In genomic region chr19:3762130-3762473, GRCh38 we compare ENCODE assay signal across 8 cellular contexts. TPM values are rescaled to one million over a fixed set of nuclear protein-coding genes. Genes with fewer than 3 reads are reported as not detected.
DNase-seq lines count a peak whose midpoint lies in the region; ATAC-seq and TF ChIP-seq lines count a peak whose summit lies in the region.

No MANE protein-coding gene starts in this region.

- POLR2A ChIA-PET in CD4-positive, alpha-beta memory T cell (lab: Charles Lee; ENCODE audit: partially characterized antibody), result interaction anchor here (0.8 to 3.8 kb wide), 35 partner anchors 9 to 1206 kb away, joined by 3 to 46 read pairs (median 6); partner anchors contain the start of genes DAPK3, DOHH, EEF2 and FEM1A
- POLR2A ChIA-PET in GM10248 (lab: Yijun Ruan, JAX), result no interaction called here
- POLR2A ChIA-PET in HEK293T (lab: Yijun Ruan, JAX), result interaction anchor here (0.6 to 3.6 kb wide), 34 partner anchors 9 to 709 kb away, joined by 3 to 40 read pairs (median 8); partner anchors contain the start of genes EEF2, MATK, PIAS4 and RAX2

- H3K4me2 ChIP-seq in neural progenitor cell, result peak overlapping the region; percentile 63

- peak overlapping the region; percentile 100 for H3K27ac ChIP-seq in CD4-positive, alpha-beta memory T cell (ENCODE audit: low read depth, low read length)
- peak overlapping the region; percentile 100 for H3K27ac ChIP-seq in effector memory CD4-positive, alpha-beta T cell (ENCODE audit: insufficient read depth, low read length, poor library complexity, severe bottlenecking)
- no peak overlapping the region for H3K27ac ChIP-seq in neural progenitor cell

- peaks cover 6 to 38% of the 10 kb centered on the region in 2 donors for H3K36me3 Mint-ChIP-seq in CD4-positive, alpha-beta memory T cell
- no peaks in the 10 kb centered on the region for H3K36me3 Mint-ChIP-seq in neural progenitor cell

- H3K9me3 ChIP-seq in CD4-positive, alpha-beta memory T cell (ENCODE audit: control insufficient read depth in 1 of 2, low read length in 2 of 2), result no peaks in the 10 kb centered on the region
- H3K9me3 ChIP-seq in NT2/D1 (ENCODE audit: insufficient read depth, low read length) (no peaks in the 10 kb centered on the region), neural progenitor cell (ENCODE audit: low read depth) (no peaks in the 10 kb centered on the region)
- H3K9me3 ChIP-seq in effector memory CD4-positive, alpha-beta T cell (ENCODE audit: control insufficient read depth, low read length), result no peaks in the 10 kb centered on the region

- peaks cover 8% of the 10 kb centered on the region for H3F3A ChIP-seq in neural progenitor cell (ENCODE audit: low read depth)

- peaks cover 26% of the 10 kb centered on the region for H3K79me2 ChIP-seq in neural progenitor cell (ENCODE audit: low read depth)

- no peak for ATAC-seq in HG03342 (IDR thresholded peaks at IDR 0.05; ENCODE audit: unreplicated experiment)

- intact Hi-C loops in CD4-positive, alpha-beta memory T cell (cut with micrococcal nuclease), result loop anchor here (1.0 to 5.0 kb wide), 6 partner anchors 41 to 710 kb away; partner anchors contain the start of genes DAPK3, EEF2 and HDGFL2

- no peak for TF ChIP-seq CTCF in neural progenitor cell (IDR thresholded peaks at IDR 0.05)
- no peak for TF ChIP-seq CTCF in GM10248 (IDR thresholded peaks at IDR 0.05; ENCODE audit: control extremely low read depth, extremely low read depth, low read depth, missing control alignments)

- H3K9ac ChIP-seq in NT2/D1 (ENCODE audit: insufficient read length, low read depth), result peak overlapping the region; percentile 99
- no peak overlapping the region for H3K9ac ChIP-seq in neural progenitor cell

- peaks cover 16 to 59% (median 34%) of the 10 kb centered on the region in 4 donors for H3K4me1 Mint-ChIP-seq in CD4-positive, alpha-beta memory T cell
- peaks cover 14% of the 10 kb centered on the region for H3K4me1 Mint-ChIP-seq in neural progenitor cell

- H3K27me3 ChIP-seq in CD4-positive, alpha-beta memory T cell (ENCODE audit: insufficient read depth, low read length), result no peaks in the 10 kb centered on the region
- no peaks in the 10 kb centered on the region for H3K27me3 ChIP-seq in NT2/D1 (ENCODE audit: insufficient read depth, insufficient read length)
- H3K27me3 ChIP-seq in effector memory CD4-positive, alpha-beta T cell (replicated peaks; ENCODE audit: control insufficient read depth, insufficient read depth, low read length, poor library complexity, severe bottlenecking), result no peaks in the 10 kb centered on the region
- no peaks in the 10 kb centered on the region for H3K27me3 ChIP-seq in neural progenitor cell

- CTCF ChIA-PET in CD4-positive, alpha-beta memory T cell (lab: Charles Lee; ENCODE audit: partially characterized antibody), result interaction anchor here (1.0 to 9.7 kb wide), 18 partner anchors 9 to 1710 kb away, joined by 3 to 82 read pairs (median 4); partner anchors contain the start of genes DOHH and EEF2
- CTCF ChIA-PET in GM10248 (lab: Yijun Ruan, JAX) (interaction anchor here (1.0 to 2.6 kb wide), 5 partner anchors 9 to 223 kb away, joined by 3 to 19 read pairs (median 8); partner anchors contain the start of genes EEF2 and RAX2), HEK293T (lab: Yijun Ruan, JAX) (interaction anchor here (0.6 to 1.8 kb wide), 5 partner anchors 9 to 225 kb away, joined by 3 to 7 read pairs (median 4); no protein-coding TSS in a partner anchor)

- H4K20me1 ChIP-seq in neural progenitor cell (ENCODE audit: low read depth), result no peaks in the 10 kb centered on the region

- peaks cover 12% of the 10 kb centered on the region for H3K36me3 ChIP-seq in CD4-positive, alpha-beta memory T cell (ENCODE audit: insufficient read depth, low read length)
- H3K36me3 ChIP-seq in NT2/D1 (ENCODE audit: insufficient read depth, insufficient read length, low read length) (peaks cover 42% of the 10 kb centered on the region), neural progenitor cell (no peaks in the 10 kb centered on the region)
- H3K36me3 ChIP-seq in effector memory CD4-positive, alpha-beta T cell (ENCODE audit: control insufficient read depth, insufficient read depth, low read length), result peaks cover 23% of the 10 kb centered on the region

- H3K27ac Mint-ChIP-seq in CD4-positive, alpha-beta memory T cell, result peak overlapping the region; percentile 100
- H3K27ac Mint-ChIP-seq in neural progenitor cell, result peak overlapping the region; percentile 95

- DNase-seq in CD4-positive, alpha-beta memory T cell, result no peak
- DNase-seq in NT2/D1 (ENCODE audit: low read depth, low spot score), result no peak
- no peak for DNase-seq in effector memory CD4-positive, alpha-beta T cell
- DNase-seq in neural progenitor cell (ENCODE audit: low spot score), result no peak
- DNase-seq in GM10248 (ENCODE audit: extremely low spot score), result no peak
- no peak for DNase-seq in GOT3 (lab: John Stamatoyannopoulos, UW)
- no peak for DNase-seq in HEK293T (ENCODE audit: extremely low spot score)

- peak overlapping the region; percentile 96 to 99 (median 98) for H3K4me3 Mint-ChIP-seq in CD4-positive, alpha-beta memory T cell
- peak overlapping the region; percentile 96 for H3K4me3 Mint-ChIP-seq in neural progenitor cell

- H2AFZ ChIP-seq in neural progenitor cell (replicated peaks), result no peak overlapping the region

- H3K27me3 Mint-ChIP-seq in CD4-positive, alpha-beta memory T cell, result peaks cover 0 to 2% of the 10 kb centered on the region in 2 donors
- no peaks in the 10 kb centered on the region for H3K27me3 Mint-ChIP-seq in neural progenitor cell (ENCODE audit: insufficient read depth, low read depth)

- H3K9me3 Mint-ChIP-seq in CD4-positive, alpha-beta memory T cell, result peaks cover 0 to 3% (median 0%) of the 10 kb centered on the region in 8 donors
- H3K9me3 Mint-ChIP-seq in neural progenitor cell, result no peaks in the 10 kb centered on the region

- peak overlapping the region in 1 of 2 donors; percentile 98 for H3K4me3 ChIP-seq in CD4-positive, alpha-beta memory T cell (ENCODE audit: low read length in 2 of 2)
- H3K4me3 ChIP-seq in NT2/D1 (ENCODE audit: insufficient read length, low read depth) (peak overlapping the region; percentile 93), neural progenitor cell (peak overlapping the region; percentile 89)
- no peak overlapping the region for H3K4me3 ChIP-seq in effector memory CD4-positive, alpha-beta T cell (ENCODE audit: insufficient read depth, low read depth, low read length, poor library complexity, severe bottlenecking)

- peaks cover 46% of the 10 kb centered on the region for H3K4me1 ChIP-seq in CD4-positive, alpha-beta memory T cell (ENCODE audit: insufficient read depth, low read length)
- H3K4me1 ChIP-seq in NT2/D1 (ENCODE audit: insufficient read depth, insufficient read length) (peaks cover 4% of the 10 kb centered on the region), neural progenitor cell (peaks cover 3% of the 10 kb centered on the region)
- peaks cover 40% of the 10 kb centered on the region for H3K4me1 ChIP-seq in effector memory CD4-positive, alpha-beta T cell (ENCODE audit: control insufficient read depth, insufficient read depth, low read length, poor library complexity, severe bottlenecking)

TF ChIP-seq in HEK293T, 16 proteins besides CTCF, POLR2A, EP300 and RAD21:
- TF ChIP-seq NFRKB (IDR thresholded peaks at IDR 0.05), result no peak
- no peak for TF ChIP-seq FOXA1 (IDR thresholded peaks at IDR 0.05)
- no peak for TF ChIP-seq SP1 (IDR thresholded peaks at IDR 0.05)
- TF ChIP-seq SUZ12 (IDR thresholded peaks at IDR 0.05), result no peak
- TF ChIP-seq PKNOX1 (IDR thresholded peaks at IDR 0.05), result no peak
- TF ChIP-seq L3MBTL2 (conservative IDR thresholded peaks at IDR 0.05), result no peak
- TF ChIP-seq ZNF384 (IDR thresholded peaks at IDR 0.05), result no peak
- no peak for TF ChIP-seq HDGF (IDR thresholded peaks at IDR 0.05; ENCODE audit: borderline replicate concordance)
- TF ChIP-seq ELF4 (IDR thresholded peaks at IDR 0.05), result no peak
- TF ChIP-seq CTBP1 (IDR thresholded peaks at IDR 0.05; ENCODE audit: borderline replicate concordance), result no peak

RNA-seq across cellular contexts. Expression of gene MRPL54, which starts 0.4 kb away (rescaled TPM):
- total RNA-seq in CD4-positive, alpha-beta memory T cell, result 10 to 100 TPM; 36.7 to 38.6 TPM
- polyA plus RNA-seq in CD4-positive, alpha-beta memory T cell, result 100 to 1,000 TPM; 102 to 107 TPM
- 15.1 and 21.4 TPM in 2 replicates for total RNA-seq in neural progenitor cell (ENCODE audit: low replicate concordance)

RNA-seq across cellular contexts. Expression of gene APBA3, which starts 0.6 kb away (rescaled TPM):
- 10 to 100 TPM; 83.4 to 86.3 TPM for total RNA-seq in CD4-positive, alpha-beta memory T cell
- polyA plus RNA-seq in CD4-positive, alpha-beta memory T cell, result 10 to 100 TPM; 33.1 to 37.0 TPM
- total RNA-seq in neural progenitor cell (ENCODE audit: low replicate concordance), result 17.3 and 41.1 TPM in 2 replicates

RNA-seq across cellular contexts. Expression of gene RAX2, which starts 9.9 kb away (rescaled TPM):
- not detected for total RNA-seq in CD4-positive, alpha-beta memory T cell
- not detected for polyA plus RNA-seq in CD4-positive, alpha-beta memory T cell
- not detected in 2 replicates for total RNA-seq in neural progenitor cell (ENCODE audit: low replicate concordance)

RNA-seq across cellular contexts. Expression of gene MATK, which starts 24.1 kb away (rescaled TPM):
- total RNA-seq in CD4-positive, alpha-beta memory T cell, result 1 to 10 TPM; 7.2 to 9.6 TPM
- polyA plus RNA-seq in CD4-positive, alpha-beta memory T cell, result 10 to 100 TPM; 19.4 to 27.7 TPM
- total RNA-seq in neural progenitor cell (ENCODE audit: low replicate concordance), result 2.4 and 2.8 TPM in 2 replicates

RNA-seq across cellular contexts. Expression of gene TJP3, which starts 53.9 kb away (rescaled TPM):
- 10 to 100 TPM; 20.2 to 21.1 TPM for total RNA-seq in CD4-positive, alpha-beta memory T cell
- 10 to 100 TPM; 17.6 to 23.4 TPM for polyA plus RNA-seq in CD4-positive, alpha-beta memory T cell
- 14.7 and 32.5 TPM in 2 replicates for total RNA-seq in neural progenitor cell (ENCODE audit: low replicate concordance)
